In genomic region chr17:40909351-40909750, GRCh38 we compare ENCODE assay signal across 8 cellular contexts. TPM values are rescaled to one million over a fixed set of nuclear protein-coding genes. Genes with fewer than 3 reads are reported as not detected.
A peak's percentile ranks its signal among the peaks of the same experiment; 100 is the strongest.
DNase-seq lines count a peak whose midpoint lies in the region; ATAC-seq, FAIRE-seq and TF ChIP-seq lines count a peak whose summit lies in the region.

No MANE protein-coding gene starts in this region.

- no peak overlapping the region for H3K4me2 ChIP-seq in DND-41 (ENCODE audit: insufficient read depth, low read length)

- H3K9me3 ChIP-seq in DND-41 (ENCODE audit: insufficient read depth, low read length, severe bottlenecking), result no peaks in the 10 kb centered on the region
- no peaks in the 10 kb centered on the region for H3K9me3 ChIP-seq in pancreas
- H3K9me3 ChIP-seq in tibial nerve, result no peaks in the 10 kb centered on the region

- H3K4me3 ChIP-seq in DND-41 (ENCODE audit: low read depth in 1 of 2, low read length in 2 of 2) (no peak overlapping the region), pancreas (no peak overlapping the region), tibial nerve (no peak overlapping the region)

- TF ChIP-seq POLR2A in tibial nerve (IDR thresholded peaks at IDR 0.05), result no peak

- TF ChIP-seq CTCF in DND-41 (IDR thresholded peaks at IDR 0.05; ENCODE audit: borderline replicate concordance, extremely low read depth, low read length, poor library complexity, severe bottlenecking) (peak; percentile 81), pancreas (IDR thresholded peaks at IDR 0.05) (peak; percentile 11 to 64 (median 57)), tibial nerve (IDR thresholded peaks at IDR 0.05) (peak; percentile 60 to 87 (median 70))

- H3K9ac ChIP-seq in DND-41 (ENCODE audit: low read depth, low read length), result no peak overlapping the region

- H3K27ac Mint-ChIP-seq in activated naive CD4-positive, alpha-beta T cell treated with anti-CD3 and anti-CD28 coated beads for 36 hours, result no peak overlapping the region

- H3K36me3 Mint-ChIP-seq in activated naive CD4-positive, alpha-beta T cell treated with anti-CD3 and anti-CD28 coated beads for 36 hours (ENCODE audit: low read depth), result no peaks in the 10 kb centered on the region

- H3K4me1 Mint-ChIP-seq in activated naive CD4-positive, alpha-beta T cell treated with anti-CD3 and anti-CD28 coated beads for 36 hours (ENCODE audit: low read depth), result no peaks in the 10 kb centered on the region

- peak; percentile 95 for FAIRE-seq in pancreas (lab: Jason Lieb, UNC)

- DNase-seq in DND-41 (peak; percentile 57), MV-4-11 (lab: John Stamatoyannopoulos, UW) (peak; percentile 86), SK-N-DZ (ENCODE audit: low spot score) (peak; percentile 51), globus pallidus (ENCODE audit: low spot score) (peak; percentile 65), pancreas (peak; percentile 58 to 84 (median 65)), tibial nerve (ENCODE audit: low spot score in 2 of 2) (peak; percentile 67 to 75)
- peak; percentile 74 for DNase-seq in activated naive CD4-positive, alpha-beta T cell treated with anti-CD3 and anti-CD28 coated beads for 36 hours

- H3K27ac ChIP-seq in DND-41 (ENCODE audit: low read length) (no peak overlapping the region), pancreas (peak overlapping the region in 1 of 4 donors; percentile 12), tibial nerve (peak overlapping the region in 2 of 4 donors; percentile 75 to 78)

- H4K20me1 ChIP-seq in DND-41 (ENCODE audit: insufficient read depth, low read length), result no peaks in the 10 kb centered on the region

- H3K36me3 ChIP-seq in DND-41 (ENCODE audit: insufficient read depth, low read length) (no peaks in the 10 kb centered on the region), pancreas (no peaks in the 10 kb centered on the region), tibial nerve (no peaks in the 10 kb centered on the region)

- peaks cover 20% of the 10 kb centered on the region for H3K27me3 Mint-ChIP-seq in activated naive CD4-positive, alpha-beta T cell treated with anti-CD3 and anti-CD28 coated beads for 36 hours (ENCODE audit: low read depth)

- TF ChIP-seq EP300 in tibial nerve (IDR thresholded peaks at IDR 0.05), result peak in 1 of 2 donors; percentile 32

- ATAC-seq in DND-41 (ENCODE audit: insufficient read depth, low read depth), result peak; percentile 80
- peak; percentile 88 to 99 (median 99) for ATAC-seq in pancreas
- ATAC-seq in HG03045 (IDR thresholded peaks at IDR 0.05; ENCODE audit: unreplicated experiment), result no peak

- H3K4me1 ChIP-seq in DND-41 (ENCODE audit: insufficient read depth, low read length), result no peaks in the 10 kb centered on the region
- no peaks in the 10 kb centered on the region for H3K4me1 ChIP-seq in pancreas
- H3K4me1 ChIP-seq in tibial nerve, result peaks cover 0 to 26% (median 5%) of the 10 kb centered on the region in 4 donors

- CTCF ChIA-PET in activated naive CD4-positive, alpha-beta T cell treated with anti-CD3 and anti-CD28 coated beads for 36 hours (lab: Charles Lee), result interaction anchor here (0.6 to 3.2 kb wide), 8 partner anchors 13 to 753 kb away, joined by 3 to 18 read pairs (median 3); no protein-coding TSS in a partner anchor

- H3K4me3 Mint-ChIP-seq in activated naive CD4-positive, alpha-beta T cell treated with anti-CD3 and anti-CD28 coated beads for 36 hours, result no peak overlapping the region

- H3K9me3 Mint-ChIP-seq in activated naive CD4-positive, alpha-beta T cell treated with anti-CD3 and anti-CD28 coated beads for 36 hours, result no peaks in the 10 kb centered on the region

- H3K27me3 ChIP-seq in DND-41 (ENCODE audit: insufficient read depth, low read length, poor library complexity) (peaks cover 31% of the 10 kb centered on the region), pancreas (peaks cover 0 to 6% (median 0%) of the 10 kb centered on the region in 4 donors), tibial nerve (no peaks in the 10 kb centered on the region)

- WGBS in pancreas, 2 donors, result 0% methylated on average over 5 of the region's 5 CpGs
- 0% methylated on average over 5 of the region's 5 CpGs for WGBS in tibial nerve, 2 donors

- no peaks in the 10 kb centered on the region for H3K79me2 ChIP-seq in DND-41 (ENCODE audit: insufficient read depth, low read length)

- H2AFZ ChIP-seq in DND-41 (ENCODE audit: low read depth, low read length), result no peak overlapping the region

- intact Hi-C loops in activated naive CD4-positive, alpha-beta T cell treated with anti-CD3 and anti-CD28 coated beads for 36 hours (cut with micrococcal nuclease), result loop anchor here (1.0 to 5.0 kb wide), 8 partner anchors 107 to 753 kb away; no protein-coding TSS in a partner anchor
- intact Hi-C loops in pancreas (cut with DNase I), result loop anchor here in 2 of 3 donors (5.0 to 10.0 kb wide), 4 partner anchors 418 to 755 kb away; partner anchors contain the start of gene KRT19 (in 1 of the 2)

RNA-seq across cellular contexts. Expression of gene KRT20, which starts 24.3 kb away (rescaled TPM):
- not detected in 2 replicates for polyA plus RNA-seq in SK-N-DZ (2014; cell fraction: cytosol; rRNA removed)
- not detected in 2 replicates for polyA plus RNA-seq in SK-N-DZ (2014; cell fraction: nucleus; rRNA removed)
- total RNA-seq in activated naive CD4-positive, alpha-beta T cell treated with anti-CD3 and anti-CD28 coated beads for 36 hours, result not detected
- total RNA-seq in pancreas, result under 1 TPM in 1 of 6 donors, not detected in 5; 0.63 TPM
- polyA plus RNA-seq in pancreas, result under 1 TPM in 1 of 2 donors, not detected in 1; 0.46 TPM
- not detected for total RNA-seq in tibial nerve

RNA-seq across cellular contexts. Expression of gene KRT23, which starts 28.1 kb away (rescaled TPM):
- polyA plus RNA-seq in SK-N-DZ (2014; cell fraction: cytosol; rRNA removed), result not detected in 2 replicates
- not detected in 2 replicates for polyA plus RNA-seq in SK-N-DZ (2014; cell fraction: nucleus; rRNA removed)
- total RNA-seq in activated naive CD4-positive, alpha-beta T cell treated with anti-CD3 and anti-CD28 coated beads for 36 hours, result not detected
- total RNA-seq in pancreas (10 to 100 TPM in 2 of 6 donors, 1 to 10 TPM in 1, under 1 TPM in 3; 0.78 to 17.7 (median 1.1) TPM), tibial nerve (not detected)
- 1 to 10 TPM in 1 of 2 donors, under 1 TPM in 1; 0.59 to 7.6 TPM for polyA plus RNA-seq in pancreas

RNA-seq across cellular contexts. Expression of gene KRT12, which starts 42.3 kb away (rescaled TPM):
- polyA plus RNA-seq in SK-N-DZ (2014; cell fraction: cytosol; rRNA removed), result 0.05 TPM in 1 of 2 replicates, not detected in the other
- polyA plus RNA-seq in SK-N-DZ (2014; cell fraction: nucleus; rRNA removed), result not detected in 2 replicates
- total RNA-seq in activated naive CD4-positive, alpha-beta T cell treated with anti-CD3 and anti-CD28 coated beads for 36 hours, result not detected
- total RNA-seq in pancreas, result not detected
- polyA plus RNA-seq in pancreas, result not detected
- not detected for total RNA-seq in tibial nerve

RNA-seq across cellular contexts. Expression of gene KRT39, which starts 57.4 kb away (rescaled TPM):
- polyA plus RNA-seq in SK-N-DZ (2014; cell fraction: cytosol; rRNA removed), result not detected in 2 replicates
- not detected in 2 replicates for polyA plus RNA-seq in SK-N-DZ (2014; cell fraction: nucleus; rRNA removed)
- not detected for total RNA-seq in activated naive CD4-positive, alpha-beta T cell treated with anti-CD3 and anti-CD28 coated beads for 36 hours
- total RNA-seq in pancreas (not detected), tibial nerve (not detected)
- polyA plus RNA-seq in pancreas, result not detected
